ENCODE assay signal across 18 cellular contexts in the genomic region with DNA sequence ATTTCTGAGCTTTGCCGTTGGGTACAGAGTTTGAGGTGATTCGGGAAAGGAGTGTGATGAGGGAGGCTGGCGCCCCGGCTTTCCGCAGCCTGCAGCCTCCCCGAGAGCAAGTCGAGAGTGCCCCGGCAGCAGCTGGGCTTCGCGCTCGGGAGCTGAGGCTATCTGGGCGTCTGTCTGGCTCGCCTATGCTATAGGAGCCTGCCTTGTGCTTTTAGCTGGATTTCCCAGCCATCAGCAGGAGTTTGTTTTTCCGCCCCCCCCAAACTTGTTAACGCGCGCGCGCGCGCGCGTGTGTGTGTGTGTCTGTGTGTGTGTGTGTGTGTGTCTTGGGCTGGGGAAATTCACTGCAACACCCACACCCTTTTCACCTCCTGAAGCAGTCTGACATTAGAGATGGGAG. TPM values are rescaled to one million over a fixed set of nuclear protein-coding genes. Genes with fewer than 3 reads are reported as not detected.
A peak's percentile ranks its signal among the peaks of the same experiment; 100 is the strongest.
DNase-seq lines count a peak whose midpoint lies in the region; ATAC-seq and TF ChIP-seq lines count a peak whose summit lies in the region.
"Had no signal": no experiment of that assay in that cellular context is flagged by ENCODE, and none has a peak within 500 bp of the region (broad histone marks: within the 10 kb centered on the region; RNA-seq: fewer than 3 reads in every experiment).

No MANE protein-coding gene starts in this region.

- H3K36me3 ChIP-seq in HUES6 (ENCODE audit: control insufficient read depth, insufficient read depth, low read length): no peaks in the 10 kb centered on the region
- no peaks in the 10 kb centered on the region for H3K36me3 ChIP-seq in neural progenitor cell

- H3K4me3 ChIP-seq in HUES6 (ENCODE audit: low read depth, low read length) (peak overlapping the region; percentile 57), iPS-11a (ENCODE audit: low read depth, low read length) (peak overlapping the region; percentile 27), neural progenitor cell (peak overlapping the region; percentile 50)

- no peaks in the 10 kb centered on the region for H3K9me3 Mint-ChIP-seq in activated T-cell treated with anti-CD3 and anti-CD28 coated beads, Interleukin-2, amount 50 U/mL, for 4 hours
- H3K9me3 Mint-ChIP-seq in neural progenitor cell: peaks cover 10% of the 10 kb centered on the region
- H3K9me3 Mint-ChIP-seq: activated naive CD8-positive, alpha-beta T cell treated with anti-CD3 and anti-CD28 coated beads, Interleukin-2, amount 50 U/mL, for 24 hours; CD8-positive, alpha-beta T cell had no signal

- H3K27ac Mint-ChIP-seq in neural progenitor cell: no peak overlapping the region
- H3K27ac Mint-ChIP-seq: activated naive CD8-positive, alpha-beta T cell treated with anti-CD3 and anti-CD28 coated beads, Interleukin-2, amount 50 U/mL, for 24 hours; CD8-positive, alpha-beta T cell had no signal

- no peak for TF ChIP-seq CTCF in neural progenitor cell (IDR thresholded peaks at IDR 0.05)

- H3K36me3 Mint-ChIP-seq in activated T-cell treated with anti-CD3 and anti-CD28 coated beads, Interleukin-2, amount 50 U/mL, for 4 hours (ENCODE audit: insufficient read depth): no peaks in the 10 kb centered on the region
- H3K36me3 Mint-ChIP-seq in neural progenitor cell: no peaks in the 10 kb centered on the region
- H3K36me3 Mint-ChIP-seq: CD8-positive, alpha-beta T cell had no signal

- H3K4me1 ChIP-seq in HUES6 (ENCODE audit: control insufficient read depth, insufficient read depth, low read length) (peaks cover 28% of the 10 kb centered on the region; the same call in 1 of the 2 replicates), neural progenitor cell (no peaks in the 10 kb centered on the region)

- H3K27ac ChIP-seq in HUES6 (ENCODE audit: low read depth, low read length): no peak overlapping the region
- no peak overlapping the region for H3K27ac ChIP-seq in neural progenitor cell

- no peak for ATAC-seq in activated T-cell treated with anti-CD3 and anti-CD28 coated beads, Interleukin-2, amount 50 U/mL, for 4 hours
- ATAC-seq in GM18867 (IDR thresholded peaks at IDR 0.05; ENCODE audit: unreplicated experiment): no peak
- ATAC-seq: activated naive CD8-positive, alpha-beta T cell treated with anti-CD3 and anti-CD28 coated beads, Interleukin-2, amount 50 U/mL, for 24 hours; CD8-positive, alpha-beta T cell had no signal

- peak overlapping the region; percentile 78 for H3K4me2 ChIP-seq in neural progenitor cell

- no peak overlapping the region for H2AFZ ChIP-seq in neural progenitor cell (replicated peaks)

- H4K20me1 ChIP-seq in neural progenitor cell (ENCODE audit: low read depth): no peaks in the 10 kb centered on the region

- H3K9ac ChIP-seq in HUES6 (ENCODE audit: low read length): no peak overlapping the region
- no peak overlapping the region for H3K9ac ChIP-seq in neural progenitor cell

- peaks cover 4% of the 10 kb centered on the region for H3K4me1 Mint-ChIP-seq in activated T-cell treated with anti-CD3 and anti-CD28 coated beads, Interleukin-2, amount 50 U/mL, for 4 hours (ENCODE audit: low read depth)
- H3K4me1 Mint-ChIP-seq in neural progenitor cell: peaks cover 10% of the 10 kb centered on the region

- H3K79me2 ChIP-seq in neural progenitor cell (ENCODE audit: low read depth): no peaks in the 10 kb centered on the region

- peaks cover 7% of the 10 kb centered on the region for H3F3A ChIP-seq in neural progenitor cell (ENCODE audit: low read depth)

- H3K27me3 ChIP-seq in HUES6 (ENCODE audit: control insufficient read depth, insufficient read depth, low read length) (peaks cover 100% of the 10 kb centered on the region), neural progenitor cell (peaks cover 74% of the 10 kb centered on the region)

- DNase-seq in activated T-cell treated with anti-CD3 and anti-CD28 coated beads, Interleukin-2, amount 50 U/mL, for 4 hours: no peak
- DNase-seq in activated T-cell treated with anti-CD3 and anti-CD28 coated beads, Interleukin-2, amount 50 U/mL, for 1 hour: no peak
- peak; percentile 49 for DNase-seq in neural progenitor cell (ENCODE audit: low spot score)
- DNase-seq in hypothalamus (lab: John Stamatoyannopoulos, UW): no peak
- no peak for DNase-seq in SIG-M5 treated with dmso at 0.1 percent for 504 hours (lab: John Stamatoyannopoulos, UW; ENCODE audit: unreplicated experiment)
- DNase-seq: activated CD4-positive, CD25-positive, alpha-beta regulatory T cell treated with anti-CD3 and anti-CD28 coated beads, Interleukin-2, amount 50 U/mL, for 72 hours; activated naive CD8-positive, alpha-beta T cell treated with anti-CD3 and anti-CD28 coated beads, Interleukin-2, amount 50 U/mL, for 24 hours; CD8-positive, alpha-beta T cell; effector CD8-positive, alpha-beta T cell; NCI-H345 had no signal

- no peaks in the 10 kb centered on the region for H3K9me3 ChIP-seq in HUES6 (ENCODE audit: control insufficient read depth, insufficient read depth, low read depth, low read length)
- H3K9me3 ChIP-seq in neural progenitor cell (ENCODE audit: low read depth): no peaks in the 10 kb centered on the region

- H3K4me3 Mint-ChIP-seq in activated T-cell treated with anti-CD3 and anti-CD28 coated beads, Interleukin-2, amount 50 U/mL, for 4 hours: peak overlapping the region; percentile 47
- H3K4me3 Mint-ChIP-seq in neural progenitor cell: peak overlapping the region; percentile 81
- H3K4me3 Mint-ChIP-seq: activated naive CD8-positive, alpha-beta T cell treated with anti-CD3 and anti-CD28 coated beads, Interleukin-2, amount 50 U/mL, for 24 hours; CD8-positive, alpha-beta T cell had no signal

- H3K27me3 Mint-ChIP-seq in activated T-cell treated with anti-CD3 and anti-CD28 coated beads, Interleukin-2, amount 50 U/mL, for 4 hours (ENCODE audit: low read depth): peaks cover 38% of the 10 kb centered on the region
- peaks cover 44% of the 10 kb centered on the region for H3K27me3 Mint-ChIP-seq in neural progenitor cell (ENCODE audit: insufficient read depth, low read depth)

RNA-seq across cellular contexts. Expression of gene DGKK, which starts 0.8 kb away (rescaled TPM):
- total RNA-seq in activated T-cell treated with anti-CD3 and anti-CD28 coated beads, Interleukin-2, amount 50 U/mL, for 4 hours: under 1 TPM in 1 of 3 donors, not detected in 2; 0.05 TPM
- total RNA-seq in neural progenitor cell (ENCODE audit: low replicate concordance): 0.19 and 0.21 TPM in 2 replicates
- total RNA-seq: CD8-positive, alpha-beta T cell; fibroblast of lung; LHCN-M2; myocyte; subcutaneous adipose tissue; T-helper 2 cell treated with Interferon-gamma antibody and Interleukin-4, amounts not matched to agents 100 ng/mL and 5 ng/mL, for 36 hours had no signal
